Comparison of ENCODE assay signal across 8 cellular contexts in the genomic region with DNA sequence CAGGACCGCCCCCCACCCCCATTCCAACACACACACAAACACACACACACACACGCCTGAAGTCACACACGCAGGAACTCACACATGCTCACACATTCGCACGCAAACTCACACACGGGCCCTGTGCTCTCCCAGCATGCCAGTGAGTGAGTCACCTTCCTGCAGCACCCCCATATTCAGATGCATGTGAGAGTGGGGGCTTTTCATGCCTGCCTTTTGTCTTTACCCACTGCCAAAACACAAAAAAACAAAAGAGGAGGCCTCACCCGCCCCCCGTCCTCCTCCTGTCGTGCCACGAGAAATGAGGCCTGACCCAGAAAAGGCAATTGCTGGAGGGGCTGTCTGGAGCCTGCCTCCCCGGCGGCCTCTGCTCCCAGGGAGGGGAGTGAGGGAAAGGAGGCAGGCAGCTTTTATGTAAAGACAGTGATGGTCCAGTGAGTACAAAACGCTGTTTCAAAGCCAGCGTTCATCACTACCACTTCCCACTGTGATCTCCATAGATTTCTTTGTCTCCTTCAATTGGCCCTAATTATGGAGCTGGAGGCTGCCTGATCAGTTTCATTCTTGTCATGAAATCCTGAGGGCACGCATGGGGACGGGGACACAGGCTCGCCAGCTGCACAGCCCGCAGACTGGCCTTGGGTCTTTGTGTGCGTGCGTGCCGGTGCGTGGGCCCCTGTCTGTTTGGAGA. TPM values are rescaled to one million over a fixed set of nuclear protein-coding genes. Genes with fewer than 3 reads are reported as not detected.
DNase-seq lines count a peak whose midpoint lies in the region; ATAC-seq and TF ChIP-seq lines count a peak whose summit lies in the region.

No MANE protein-coding gene starts in this region.

- peaks cover 29% of the 10 kb centered on the region for H3K4me1 Mint-ChIP-seq in activated naive CD4-positive, alpha-beta T cell treated with anti-CD3 and anti-CD28 coated beads, Interleukin-2, amount 50 U/mL, for 24 hours
- peaks cover 64% of the 10 kb centered on the region for H3K4me1 Mint-ChIP-seq in type B pancreatic cell (ENCODE audit: unreplicated experiment)

- H3K9me3 ChIP-seq in psoas muscle: no peaks in the 10 kb centered on the region
- no peaks in the 10 kb centered on the region for H3K9me3 ChIP-seq in adrenal gland (replicated peaks in 1 of 3)

- 86 to 90% (median 88%) methylated on average over 22 of the region's 22 CpGs for WGBS in psoas muscle, 3 donors
- 80 to 85% (median 84%) methylated on average over 18 to 22 of the region's 22 CpGs for WGBS in adrenal gland, 4 donors

- no peak for TF ChIP-seq POLR2A in adrenal gland (IDR thresholded peaks at IDR 0.05)

- H3K4me1 ChIP-seq in psoas muscle: peaks cover 15% of the 10 kb centered on the region
- H3K4me1 ChIP-seq in adrenal gland (replicated peaks in 1 of 2): peaks cover 0 to 27% of the 10 kb centered on the region in 2 donors

- H3K4me3 ChIP-seq in psoas muscle (no peak overlapping the region), adrenal gland (no peak overlapping the region)

- H3K27ac Mint-ChIP-seq in activated naive CD4-positive, alpha-beta T cell treated with anti-CD3 and anti-CD28 coated beads, Interleukin-2, amount 50 U/mL, for 24 hours: peak overlapping the region; percentile 65
- peak overlapping the region; percentile 70 for H3K27ac Mint-ChIP-seq in type B pancreatic cell

- H3K36me3 ChIP-seq in psoas muscle (ENCODE audit: insufficient read depth in 1 of 2, low read depth in 1 of 2) (no peaks in the 10 kb centered on the region), adrenal gland (replicated peaks in 1 of 2) (no peaks in the 10 kb centered on the region)

- no peak for ATAC-seq in psoas muscle

- no peak for DNase-seq in activated naive CD4-positive, alpha-beta T cell treated with anti-CD3 and anti-CD28 coated beads, Interleukin-2, amount 50 U/mL, for 16 hours
- peak; percentile 25 for DNase-seq in activated gamma-delta T cell treated with anti-CD3 and anti-CD28 coated beads, Interleukin-2, amount 50 U/mL, for 16 hours (ENCODE audit: low read depth)
- DNase-seq in iris pigment epithelial cell (ENCODE audit: low read depth) (peak; percentile 75), type B pancreatic cell (ENCODE audit: extremely low spot score, unreplicated experiment) (no peak), SIG-M5 treated with dmso at 0.1 percent for 504 hours (lab: John Stamatoyannopoulos, UW; ENCODE audit: unreplicated experiment) (no peak), psoas muscle (no peak), adrenal gland (no peak)

- H3K4me3 Mint-ChIP-seq in activated naive CD4-positive, alpha-beta T cell treated with anti-CD3 and anti-CD28 coated beads, Interleukin-2, amount 50 U/mL, for 24 hours: no peak overlapping the region
- peak overlapping the region; percentile 67 for H3K4me3 Mint-ChIP-seq in type B pancreatic cell

- intact Hi-C loops in psoas muscle (cut with DNase I) (no loop called here), adrenal gland (cut with DNase I) (no loop called here)

- H3K27ac ChIP-seq in psoas muscle (no peak overlapping the region), adrenal gland (no peak overlapping the region)

- H3K9me3 Mint-ChIP-seq in activated naive CD4-positive, alpha-beta T cell treated with anti-CD3 and anti-CD28 coated beads, Interleukin-2, amount 50 U/mL, for 24 hours: no peaks in the 10 kb centered on the region
- no peaks in the 10 kb centered on the region for H3K9me3 Mint-ChIP-seq in type B pancreatic cell

- H3K36me3 Mint-ChIP-seq in activated naive CD4-positive, alpha-beta T cell treated with anti-CD3 and anti-CD28 coated beads, Interleukin-2, amount 50 U/mL, for 24 hours: peaks cover 2% of the 10 kb centered on the region
- H3K36me3 Mint-ChIP-seq in type B pancreatic cell: peaks cover 4% of the 10 kb centered on the region

- no peak for TF ChIP-seq CTCF in type B pancreatic cell (conservative IDR thresholded peaks at IDR 0.05)
- TF ChIP-seq CTCF in psoas muscle (IDR thresholded peaks at IDR 0.05): no peak
- TF ChIP-seq CTCF in adrenal gland (IDR thresholded peaks at IDR 0.05): no peak

- H3K27me3 Mint-ChIP-seq in activated naive CD4-positive, alpha-beta T cell treated with anti-CD3 and anti-CD28 coated beads, Interleukin-2, amount 50 U/mL, for 24 hours: no peaks in the 10 kb centered on the region
- H3K27me3 Mint-ChIP-seq in type B pancreatic cell: peaks cover 9% of the 10 kb centered on the region

- H3K27me3 ChIP-seq in psoas muscle (ENCODE audit: insufficient read depth in 3 of 3, low read length in 2 of 3): no peaks in the 10 kb centered on the region
- no peaks in the 10 kb centered on the region for H3K27me3 ChIP-seq in adrenal gland

RNA-seq across cellular contexts. Expression of gene GSE1, which starts 29.5 kb away (rescaled TPM):
- 101 and 112 TPM in 2 replicates for total RNA-seq in type B pancreatic cell (ENCODE audit: low replicate concordance)
- total RNA-seq in psoas muscle: 10 to 100 TPM; 47.0 to 90.5 (median 64.6) TPM
- polyA plus RNA-seq in psoas muscle: 10 to 100 TPM; 10.8 to 34.7 (median 22.0) TPM
- 10 to 100 TPM; 57.1 to 99.9 (median 68.2) TPM for total RNA-seq in adrenal gland
- polyA plus RNA-seq in adrenal gland: 10 to 100 TPM; 24.4 to 75.9 (median 25.8) TPM

Comparison
In these comparisons a context has a peak if more than half of its experiments do, and no peak if none do; other contexts are left out.
1. DNase-seq: peak in activated gamma-delta T cell treated with anti-CD3 and anti-CD28 coated beads, Interleukin-2, amount 50 U/mL, for 16 hours (single experiment) and iris pigment epithelial cell (single experiment); none in activated naive CD4-positive, alpha-beta T cell treated with anti-CD3 and anti-CD28 coated beads, Interleukin-2, amount 50 U/mL, for 16 hours (single experiment), type B pancreatic cell (single experiment), SIG-M5 treated with dmso at 0.1 percent for 504 hours (single experiment), psoas muscle (0 of 2) and adrenal gland (0 of 7).